In the genomic region with DNA sequence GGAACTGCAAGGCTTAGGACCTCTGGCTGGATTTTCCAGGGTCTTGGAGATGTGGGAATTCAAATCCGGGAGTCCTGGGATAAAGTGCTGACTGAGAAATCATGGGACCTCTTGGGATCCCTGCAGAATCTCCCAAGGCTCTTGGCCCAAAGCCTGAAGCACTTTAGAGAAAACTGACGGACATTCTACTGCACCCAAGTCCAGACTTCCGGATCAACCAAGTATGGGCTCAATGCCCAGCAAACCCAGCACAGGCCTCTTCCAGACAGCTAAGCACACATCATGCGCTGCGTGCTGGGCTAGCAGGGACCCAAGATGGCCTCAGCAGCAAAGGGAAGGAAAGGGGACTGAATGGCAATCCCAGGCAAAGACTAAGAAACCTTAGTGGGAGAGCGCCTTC, we compare ENCODE assay signal across 20 cellular contexts.
A peak's percentile ranks its signal among the peaks of the same experiment; 100 is the strongest.
DNase-seq lines count a peak whose midpoint lies in the region; ATAC-seq, FAIRE-seq and TF ChIP-seq lines count a peak whose summit lies in the region.
"Had no signal": no experiment of that assay in that cellular context is flagged by ENCODE, and none has a peak within 500 bp of the region (broad histone marks: within the 10 kb centered on the region; RNA-seq: fewer than 3 reads in every experiment).

No MANE protein-coding gene starts in this region.

- no peaks in the 10 kb centered on the region for H3K9me3 Mint-ChIP-seq in astrocyte (ENCODE audit: unreplicated experiment)
- H3K9me3 Mint-ChIP-seq: activated CD8-positive, alpha-beta T cell treated with anti-CD3 and anti-CD28 coated beads for 36 hours; T-helper 1 cell treated with Interleukin-12 subunit alpha and Interleukin-12 subunit beta and Interleukin-4 antibody, amounts not matched to agents 30 μg/mL and 1 μg/mL, for 36 hours had no signal

- no peak overlapping the region for H2AFZ ChIP-seq in astrocyte (ENCODE audit: low read depth, low read length)
- H2AFZ ChIP-seq: hepatocyte had no signal

- no peak for TF ChIP-seq POLR2A in transverse colon (IDR thresholded peaks at IDR 0.05)

- H3K9me3 ChIP-seq in astrocyte (ENCODE audit: insufficient read depth, low read depth, low read length) (no peaks in the 10 kb centered on the region), left lung (no peaks in the 10 kb centered on the region), transverse colon (no peaks in the 10 kb centered on the region)
- H3K9me3 ChIP-seq: BE2C, mucosa of descending colon, suprapubic skin had no signal

- peaks cover 99% of the 10 kb centered on the region for H4K20me1 ChIP-seq in astrocyte (ENCODE audit: insufficient read depth, low read length)

- H3K4me3 ChIP-seq in astrocyte (ENCODE audit: insufficient read depth, low read depth, low read length) (no peak overlapping the region), left lung (no peak overlapping the region), transverse colon (no peak overlapping the region), foreskin fibroblast (ENCODE audit: low read depth in 1 of 2, low read length in 2 of 2) (no peak overlapping the region)
- H3K4me3 ChIP-seq: hepatocyte, mucosa of descending colon, suprapubic skin had no signal

- H3K27me3 ChIP-seq in astrocyte (ENCODE audit: insufficient read depth, low read length) (no peaks in the 10 kb centered on the region), left lung (no peaks in the 10 kb centered on the region), transverse colon (no peaks in the 10 kb centered on the region)
- H3K27me3 ChIP-seq: BE2C, hepatocyte, suprapubic skin had no signal

- peak overlapping the region; percentile 21 for H3K4me2 ChIP-seq in astrocyte (ENCODE audit: low read length)
- H3K4me2 ChIP-seq: hepatocyte had no signal

- TF ChIP-seq CTCF in astrocyte (IDR thresholded peaks at IDR 0.05; ENCODE audit: insufficient read depth, low read depth, low read length) = no peak
- TF ChIP-seq CTCF in left lung (IDR thresholded peaks at IDR 0.05) = no peak
- TF ChIP-seq CTCF in transverse colon (IDR thresholded peaks at IDR 0.05) = no peak
- TF ChIP-seq CTCF in foreskin fibroblast (IDR thresholded peaks at IDR 0.05; ENCODE audit: low read depth, low read length) = no peak

- no peaks in the 10 kb centered on the region for H3K27me3 Mint-ChIP-seq in astrocyte (ENCODE audit: low read depth, unreplicated experiment)
- H3K27me3 Mint-ChIP-seq: activated CD8-positive, alpha-beta T cell treated with anti-CD3 and anti-CD28 coated beads for 36 hours had no signal

- 61% methylated on average over 6 of the region's 6 CpGs; no CpG with 5 or more reads in 1 of the 2 donors for WGBS in transverse colon (ENCODE audit: low coverage in 1 of 2), 2 donors

- intact Hi-C loops in left lung (cut with DNase I) = no loop called here
- intact Hi-C loops in transverse colon (cut with DNase I; ENCODE audit: low total_unique reads) = no loop called here

- H3K4me3 Mint-ChIP-seq in astrocyte (ENCODE audit: unreplicated experiment) = no peak overlapping the region
- H3K4me3 Mint-ChIP-seq: activated CD8-positive, alpha-beta T cell treated with anti-CD3 and anti-CD28 coated beads for 36 hours; T-helper 1 cell treated with Interleukin-12 subunit alpha and Interleukin-12 subunit beta and Interleukin-4 antibody, amounts not matched to agents 30 μg/mL and 1 μg/mL, for 36 hours had no signal

- peak; percentile 25 for ATAC-seq in left lung
- ATAC-seq: activated CD8-positive, alpha-beta T cell treated with anti-CD3 and anti-CD28 coated beads for 36 hours; mucosa of descending colon had no signal

- peaks cover 41% of the 10 kb centered on the region for H3K36me3 Mint-ChIP-seq in astrocyte (ENCODE audit: low read depth, unreplicated experiment)

- in situ Hi-C loops in transverse colon (cut with MboI; ENCODE audit: low pct_ligation_motif_present in 1 of 4, low pct_unique_long_range_greater_than_20kb in 1 of 4, low sequenced_read_pairs in 3 of 4) = no loop called here

- TF ChIP-seq EP300 in transverse colon (IDR thresholded peaks at IDR 0.05; ENCODE audit: low read depth) = no peak

- H3K36me3 ChIP-seq in astrocyte (ENCODE audit: insufficient read depth, low read length) (peaks cover 91% of the 10 kb centered on the region), left lung (peaks cover 0 to 93% of the 10 kb centered on the region in 2 donors), transverse colon (peaks cover 0 to 38% (median 14%) of the 10 kb centered on the region in 4 donors)

- H3K9ac ChIP-seq in astrocyte (ENCODE audit: low read length) = peak overlapping the region; percentile 10

- H3K4me1 ChIP-seq in astrocyte (ENCODE audit: insufficient read depth, low read length) (peaks cover 47% of the 10 kb centered on the region), left lung (no peaks in the 10 kb centered on the region), transverse colon (peaks cover 0 to 4% (median 1%) of the 10 kb centered on the region in 4 donors)
- H3K4me1 ChIP-seq: BE2C, suprapubic skin had no signal

- peak overlapping the region; percentile 76 for H3K27ac Mint-ChIP-seq in astrocyte (ENCODE audit: unreplicated experiment)
- H3K27ac Mint-ChIP-seq: T-helper 1 cell treated with Interleukin-12 subunit alpha and Interleukin-12 subunit beta and Interleukin-4 antibody, amounts not matched to agents 30 μg/mL and 1 μg/mL, for 36 hours had no signal

- peaks cover 94% of the 10 kb centered on the region for H3K79me2 ChIP-seq in astrocyte (ENCODE audit: insufficient read depth, low read length)
- H3K79me2 ChIP-seq: hepatocyte had no signal

- H3K27ac ChIP-seq in astrocyte (ENCODE audit: low read depth, low read length) (peak overlapping the region; percentile 62), left lung (no peak overlapping the region), transverse colon (peak overlapping the region; percentile 24 to 85 (median 71))
- H3K27ac ChIP-seq: hepatocyte, suprapubic skin, VCaP had no signal

- DNase-seq in astrocyte (ENCODE audit: low read depth) (peak; percentile 44), fibroblast of peridontal ligament (ENCODE audit: extremely low read depth) (peak; percentile 61), left lung (no peak), transverse colon (peak; percentile 44), NCI-H1092 treated with DMSO at 0.1 percent for 48 hours (lab: John Stamatoyannopoulos, UW) (no peak), foreskin fibroblast (no peak), inferior parietal cortex (ENCODE audit: extremely low spot score) (no peak)
- DNase-seq: activated CD8-positive, alpha-beta T cell treated with anti-CD3 and anti-CD28 coated beads for 36 hours; Calu3; kidney glomerular epithelial cell; NCI-H187 treated with DMSO at 0.1 percent for 48 hours; NCI-H510A; SHP77 treated with DMSO at 0.1 percent for 48 hours; stimulated activated CD4-positive, alpha-beta T cell treated with anti-CD3 and anti-CD28 coated beads, Interleukin-2, amount 100 ng/mL, for 48 hours had no signal

- peaks cover 68% of the 10 kb centered on the region for H3K4me1 Mint-ChIP-seq in astrocyte (ENCODE audit: low read depth, unreplicated experiment)

- FAIRE-seq in astrocyte (lab: Jason Lieb, UNC) = no peak

Comparison
In these comparisons a context has a peak if more than half of its experiments do, and no peak if none do; other contexts are left out.
1. DNase-seq: peak in astrocyte (single experiment), fibroblast of peridontal ligament (single experiment) and transverse colon (single experiment); none in left lung (0 of 2), NCI-H1092 treated with DMSO at 0.1 percent for 48 hours (single experiment), foreskin fibroblast (0 of 2) and inferior parietal cortex (single experiment).
2. H3K27ac ChIP-seq: peak in astrocyte (single experiment) and transverse colon (4 of 4); none in left lung (0 of 2).